10 cellular contexts compared by ENCODE assay signal in the genomic region with DNA sequence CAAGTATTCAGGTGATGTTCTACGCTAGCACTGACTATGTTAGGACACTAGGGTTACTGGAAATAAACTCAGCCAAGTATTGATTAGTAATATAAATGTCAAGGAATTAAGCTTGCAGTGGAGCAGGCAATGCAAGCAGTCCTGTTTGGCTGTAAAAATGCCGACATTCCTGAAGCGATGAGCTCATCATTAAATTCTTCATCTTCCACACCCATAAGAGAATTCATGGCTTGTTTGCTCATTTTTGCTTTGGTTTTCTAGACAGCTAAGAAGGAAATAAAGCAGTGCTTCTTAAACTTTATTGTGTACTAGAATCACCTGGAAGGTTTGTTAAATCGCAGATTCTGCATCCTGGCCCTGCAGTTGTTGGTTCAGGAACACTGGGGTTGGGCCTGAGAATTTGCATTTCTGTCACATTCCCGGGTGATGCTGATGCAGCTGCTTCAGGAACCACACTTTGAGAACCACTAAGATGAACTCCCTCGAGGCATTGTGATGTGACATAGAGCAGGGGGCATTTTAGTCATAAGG. TPM values are rescaled to one million over a fixed set of nuclear protein-coding genes. Genes with fewer than 3 reads are reported as not detected.
A peak's percentile ranks its signal among the peaks of the same experiment; 100 is the strongest.
DNase-seq lines count a peak whose midpoint lies in the region; ATAC-seq and TF ChIP-seq lines count a peak whose summit lies in the region.
"Had no signal": no experiment of that assay in that cellular context is flagged by ENCODE, and none has a peak within 500 bp of the region (broad histone marks: within the 10 kb centered on the region; RNA-seq: fewer than 3 reads in every experiment).

No MANE protein-coding gene starts in this region.

- peak overlapping the region in 11 of 12 donors; percentile 7 to 70 (median 63) for H3K27ac ChIP-seq in heart left ventricle
- H3K27ac ChIP-seq: SK-N-MC had no signal

- DNase-seq in ELF-1 (ENCODE audit: low read depth, low spot score) (peak; percentile 47), WTC11 (ENCODE audit: low spot score) (no peak), heart left ventricle (no peak), renal cortical epithelial cell (ENCODE audit: low read depth) (peak; percentile 91), hippocampal formation (lab: John Stamatoyannopoulos, UW) (no peak), globus pallidus (ENCODE audit: low spot score) (no peak)
- DNase-seq in stimulated activated naive CD8-positive, alpha-beta T cell treated with anti-CD3 and anti-CD28 coated beads, Interleukin-15, amount 100 ng/mL, for 72 hours: no peak

- peak overlapping the region in 3 of 12 donors; percentile 1 to 10 (median 1) for H3K4me3 ChIP-seq in heart left ventricle
- H3K4me3 ChIP-seq: SK-N-MC had no signal

- H3K4me1 Mint-ChIP-seq in WTC11: peaks cover 40% of the 10 kb centered on the region
- H3K4me1 Mint-ChIP-seq in stimulated activated naive CD8-positive, alpha-beta T cell treated with anti-CD3 and anti-CD28 coated beads, Interleukin-15, amount 100 ng/mL, for 72 hours: no peaks in the 10 kb centered on the region
- H3K4me1 Mint-ChIP-seq: activated T-helper 17 cell treated with anti-CD3 and anti-CD28 coated beads, Interleukin-2, amount 50 U/mL, for 72 hours had no signal

- H3K4me1 ChIP-seq in heart left ventricle: peaks cover 0 to 35% (median 15%) of the 10 kb centered on the region in 12 donors

- POLR2A ChIA-PET in WTC11 (lab: Charles Lee): interaction anchor here (0.7 kb wide), 1 partner anchor 228 kb away, joined by 3 read pairs; no protein-coding TSS in a partner anchor

- H3K27me3 ChIP-seq in heart left ventricle: no peaks in the 10 kb centered on the region

- no peak overlapping the region for H3K4me3 Mint-ChIP-seq in WTC11
- H3K4me3 Mint-ChIP-seq in stimulated activated naive CD8-positive, alpha-beta T cell treated with anti-CD3 and anti-CD28 coated beads, Interleukin-15, amount 100 ng/mL, for 72 hours: no peak overlapping the region
- H3K4me3 Mint-ChIP-seq: activated T-helper 17 cell treated with anti-CD3 and anti-CD28 coated beads, Interleukin-2, amount 50 U/mL, for 72 hours had no signal

- peaks cover 3% of the 10 kb centered on the region; the same call in 1 of the 2 replicates for H3K9me3 Mint-ChIP-seq in WTC11
- no peaks in the 10 kb centered on the region for H3K9me3 Mint-ChIP-seq in stimulated activated naive CD8-positive, alpha-beta T cell treated with anti-CD3 and anti-CD28 coated beads, Interleukin-15, amount 100 ng/mL, for 72 hours
- H3K9me3 Mint-ChIP-seq: activated T-helper 17 cell treated with anti-CD3 and anti-CD28 coated beads, Interleukin-2, amount 50 U/mL, for 72 hours had no signal

- ATAC-seq in WTC11 (peak; percentile 8; the same call in 1 of the 2 replicates), heart left ventricle (peak in 2 of 4 donors; percentile 65 to 81), GM21367 (IDR thresholded peaks at IDR 0.05; ENCODE audit: unreplicated experiment) (no peak)
- no peak for ATAC-seq in stimulated activated naive CD8-positive, alpha-beta T cell treated with anti-CD3 and anti-CD28 coated beads, Interleukin-15, amount 100 ng/mL, for 72 hours
- ATAC-seq: activated T-helper 17 cell treated with anti-CD3 and anti-CD28 coated beads, Interleukin-2, amount 50 U/mL, for 72 hours had no signal

- no peaks in the 10 kb centered on the region for H3K27me3 Mint-ChIP-seq in WTC11 (ENCODE audit: low read depth)
- H3K27me3 Mint-ChIP-seq in stimulated activated naive CD8-positive, alpha-beta T cell treated with anti-CD3 and anti-CD28 coated beads, Interleukin-15, amount 100 ng/mL, for 72 hours: peaks cover 32% of the 10 kb centered on the region

- no peak for TF ChIP-seq POLR2A in heart left ventricle (IDR thresholded peaks at IDR 0.05)

- TF ChIP-seq CTCF in WTC11 (IDR thresholded peaks at IDR 0.05) (no peak), heart left ventricle (IDR thresholded peaks at IDR 0.05) (no peak)

- peaks cover 0 to 10% (median 0%) of the 10 kb centered on the region in 9 donors for H3K36me3 ChIP-seq in heart left ventricle

- H3K9me3 ChIP-seq in heart left ventricle: no peaks in the 10 kb centered on the region

- H3K27ac Mint-ChIP-seq in WTC11: no peak overlapping the region
- H3K27ac Mint-ChIP-seq in stimulated activated naive CD8-positive, alpha-beta T cell treated with anti-CD3 and anti-CD28 coated beads, Interleukin-15, amount 100 ng/mL, for 72 hours: no peak overlapping the region
- H3K27ac Mint-ChIP-seq: activated T-helper 17 cell treated with anti-CD3 and anti-CD28 coated beads, Interleukin-2, amount 50 U/mL, for 72 hours had no signal

- intact Hi-C loops in heart left ventricle (cut with DNase I): no loop called here

- WGBS in heart left ventricle, 4 donors: 44 to 59% (median 58%) methylated on average over 6 of the region's 6 CpGs

- CTCF ChIA-PET in WTC11 (lab: Charles Lee): interaction anchor here (0.9 kb wide), 1 partner anchor 317 kb away, joined by 3 read pairs; no protein-coding TSS in a partner anchor

- H3K36me3 Mint-ChIP-seq in WTC11: peaks cover 2% of the 10 kb centered on the region; the same call in 1 of the 2 replicates

TF ChIP-seq in WTC11, 78 proteins besides CTCF, POLR2A, EP300 and RAD21:
- TF ChIP-seq ZBTB21 (CRISPR knock-in tag; IDR thresholded peaks at IDR 0.05; ENCODE audit: borderline replicate concordance) (no peak), ZNF317 (CRISPR knock-in tag; IDR thresholded peaks at IDR 0.05; ENCODE audit: borderline replicate concordance, low read depth) (no peak), GTF2I (CRISPR knock-in tag; conservative IDR thresholded peaks at IDR 0.05) (no peak), SP1 (CRISPR knock-in tag; conservative IDR thresholded peaks at IDR 0.05) (no peak), RORB (CRISPR knock-in tag; IDR thresholded peaks at IDR 0.05) (no peak), RELA (CRISPR knock-in tag; IDR thresholded peaks at IDR 0.05; ENCODE audit: borderline replicate concordance) (no peak), CBFB (CRISPR knock-in tag; IDR thresholded peaks at IDR 0.05; ENCODE audit: low read depth) (no peak), ETV6 (CRISPR knock-in tag; IDR thresholded peaks at IDR 0.05) (no peak), PRRX2 (CRISPR knock-in tag; IDR thresholded peaks at IDR 0.05) (no peak)
- TF ChIP-seq, protein P1, sequence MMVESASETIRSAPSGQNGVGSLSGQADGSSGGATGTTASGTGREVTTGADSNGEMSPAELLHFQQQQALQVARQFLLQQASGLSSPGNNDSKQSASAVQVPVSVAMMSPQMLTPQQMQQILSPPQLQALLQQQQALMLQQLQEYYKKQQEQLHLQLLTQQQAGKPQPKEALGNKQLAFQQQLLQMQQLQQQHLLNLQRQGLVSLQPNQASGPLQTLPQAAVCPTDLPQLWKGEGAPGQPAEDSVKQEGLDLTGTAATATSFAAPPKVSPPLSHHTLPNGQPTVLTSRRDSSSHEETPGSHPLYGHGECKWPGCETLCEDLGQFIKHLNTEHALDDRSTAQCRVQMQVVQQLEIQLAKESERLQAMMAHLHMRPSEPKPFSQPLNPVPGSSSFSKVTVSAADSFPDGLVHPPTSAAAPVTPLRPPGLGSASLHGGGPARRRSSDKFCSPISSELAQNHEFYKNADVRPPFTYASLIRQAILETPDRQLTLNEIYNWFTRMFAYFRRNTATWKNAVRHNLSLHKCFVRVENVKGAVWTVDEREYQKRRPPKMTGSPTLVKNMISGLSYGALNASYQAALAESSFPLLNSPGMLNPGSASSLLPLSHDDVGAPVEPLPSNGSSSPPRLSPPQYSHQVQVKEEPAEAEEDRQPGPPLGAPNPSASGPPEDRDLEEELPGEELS (CRISPR knock-in tag; IDR thresholded peaks at IDR 0.05): no peak
- TF ChIP-seq, protein P2, sequence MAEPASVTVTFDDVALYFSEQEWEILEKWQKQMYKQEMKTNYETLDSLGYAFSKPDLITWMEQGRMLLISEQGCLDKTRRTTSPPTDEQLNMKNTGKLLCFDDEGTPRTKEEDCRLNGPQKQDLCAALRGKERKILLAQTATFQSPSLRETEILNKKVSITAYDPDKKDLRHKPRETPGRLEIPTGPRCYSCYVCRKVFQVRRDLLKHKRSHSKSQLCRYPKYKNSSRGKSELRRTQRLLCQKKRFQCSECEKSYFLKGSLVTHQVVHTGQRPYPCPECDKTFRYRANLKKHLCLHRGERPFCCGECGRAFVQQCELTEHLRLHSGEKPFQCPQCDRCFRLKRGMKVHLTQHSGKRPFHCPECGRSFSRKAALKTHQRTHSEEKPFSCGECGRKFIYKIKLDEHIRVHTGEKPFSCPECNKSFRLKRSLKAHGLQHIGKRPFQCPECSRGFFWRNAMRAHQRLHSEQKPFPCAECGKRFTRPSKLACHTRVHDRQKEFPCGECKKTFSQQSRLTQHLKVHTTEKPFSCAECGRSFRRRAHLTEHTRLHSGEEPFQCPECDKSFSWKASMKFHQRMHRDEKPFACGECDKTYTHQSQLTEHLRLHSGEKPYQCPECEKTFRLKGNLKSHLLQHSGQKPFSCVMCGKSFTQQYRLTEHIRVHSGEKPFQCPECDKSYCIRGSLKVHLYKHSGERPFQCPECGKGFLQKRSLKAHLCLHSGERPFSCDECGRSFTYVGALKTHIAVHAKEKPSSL (CRISPR knock-in tag; conservative IDR thresholded peaks at IDR 0.05): no peak

RNA-seq across cellular contexts. Expression of a gene that starts 17.8 kb away (rescaled TPM):
- total RNA-seq in WTC11 (2021) (10.7 to 13.3 TPM (median 12.0 TPM) in 3 replicates), heart left ventricle (100 to 1,000 TPM in 1 of 9 donors, 10 to 100 TPM in 8; 12.9 to 119 (median 28.7) TPM), renal cortical epithelial cell (195 and 668 TPM in 2 replicates)
- 10 to 100 TPM; 25.3 to 92.6 TPM for polyA plus RNA-seq in heart left ventricle
- total RNA-seq: activated T-helper 17 cell treated with anti-CD3 and anti-CD28 coated beads, Interleukin-2, amount 50 U/mL, for 72 hours had no signal

Comparison
In these comparisons a context has a peak if more than half of its experiments do, and no peak if none do; other contexts are left out.
1. DNase-seq: peak in ELF-1 (single experiment) and renal cortical epithelial cell (single experiment); none in WTC11 (single experiment), heart left ventricle (0 of 5), stimulated activated naive CD8-positive, alpha-beta T cell treated with anti-CD3 and anti-CD28 coated beads, Interleukin-15, amount 100 ng/mL, for 72 hours (0 of 2), hippocampal formation (0 of 2) and globus pallidus (single experiment).